ENCODE assay signal across 1 cellular context in the genomic region with DNA sequence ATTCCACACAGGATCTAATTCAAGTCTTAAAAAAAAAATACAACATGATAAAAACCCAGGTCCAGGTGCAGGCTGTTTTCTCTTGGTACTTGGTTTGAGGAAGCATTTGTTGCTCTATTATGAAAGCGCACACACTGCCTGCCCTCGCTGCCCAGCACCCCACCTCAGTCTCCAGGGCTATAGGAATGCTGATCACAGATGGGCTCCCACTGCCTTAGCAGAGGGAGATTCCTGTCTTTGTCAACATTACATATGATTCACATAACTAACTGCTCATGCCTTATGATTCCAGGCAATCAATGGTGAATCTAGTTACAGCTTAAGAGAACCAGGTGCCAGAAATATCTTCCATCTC.
TF ChIP-seq lines count a peak whose summit lies in the region.

No MANE protein-coding gene starts in this region.

TF ChIP-seq in WTC11, 78 proteins besides CTCF, POLR2A, EP300 and RAD21 (continued from another document):
- TF ChIP-seq, protein P1, sequence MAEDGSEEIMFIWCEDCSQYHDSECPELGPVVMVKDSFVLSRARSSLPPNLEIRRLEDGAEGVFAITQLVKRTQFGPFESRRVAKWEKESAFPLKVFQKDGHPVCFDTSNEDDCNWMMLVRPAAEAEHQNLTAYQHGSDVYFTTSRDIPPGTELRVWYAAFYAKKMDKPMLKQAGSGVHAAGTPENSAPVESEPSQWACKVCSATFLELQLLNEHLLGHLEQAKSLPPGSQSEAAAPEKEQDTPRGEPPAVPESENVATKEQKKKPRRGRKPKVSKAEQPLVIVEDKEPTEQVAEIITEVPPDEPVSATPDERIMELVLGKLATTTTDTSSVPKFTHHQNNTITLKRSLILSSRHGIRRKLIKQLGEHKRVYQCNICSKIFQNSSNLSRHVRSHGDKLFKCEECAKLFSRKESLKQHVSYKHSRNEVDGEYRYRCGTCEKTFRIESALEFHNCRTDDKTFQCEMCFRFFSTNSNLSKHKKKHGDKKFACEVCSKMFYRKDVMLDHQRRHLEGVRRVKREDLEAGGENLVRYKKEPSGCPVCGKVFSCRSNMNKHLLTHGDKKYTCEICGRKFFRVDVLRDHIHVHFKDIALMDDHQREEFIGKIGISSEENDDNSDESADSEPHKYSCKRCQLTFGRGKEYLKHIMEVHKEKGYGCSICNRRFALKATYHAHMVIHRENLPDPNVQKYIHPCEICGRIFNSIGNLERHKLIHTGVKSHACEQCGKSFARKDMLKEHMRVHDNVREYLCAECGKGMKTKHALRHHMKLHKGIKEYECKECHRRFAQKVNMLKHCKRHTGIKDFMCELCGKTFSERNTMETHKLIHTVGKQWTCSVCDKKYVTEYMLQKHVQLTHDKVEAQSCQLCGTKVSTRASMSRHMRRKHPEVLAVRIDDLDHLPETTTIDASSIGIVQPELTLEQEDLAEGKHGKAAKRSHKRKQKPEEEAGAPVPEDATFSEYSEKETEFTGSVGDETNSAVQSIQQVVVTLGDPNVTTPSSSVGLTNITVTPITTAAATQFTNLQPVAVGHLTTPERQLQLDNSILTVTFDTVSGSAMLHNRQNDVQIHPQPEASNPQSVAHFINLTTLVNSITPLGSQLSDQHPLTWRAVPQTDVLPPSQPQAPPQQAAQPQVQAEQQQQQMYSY (CRISPR knock-in tag; IDR thresholded peaks at IDR 0.05): no peak
- no peak for TF ChIP-seq ZNF317 (CRISPR knock-in tag; IDR thresholded peaks at IDR 0.05; ENCODE audit: borderline replicate concordance, low read depth)
